Comparison of ENCODE assay signal across 30 cellular contexts in genomic region chr9:126089789-126090188, GRCh38.
"Had no signal": no experiment of that assay in that cellular context is flagged by ENCODE, and none has a peak within 500 bp of the region (broad histone marks: within the 10 kb centered on the region; RNA-seq: fewer than 3 reads in every experiment).

No MANE protein-coding gene starts in this region.

- H3K27ac ChIP-seq: ascending aorta, breast epithelium, cardiac muscle cell, epithelial cell of prostate, esophagus squamous epithelium, gastroesophageal sphincter, heart right ventricle had no signal

- H3K4me1 Mint-ChIP-seq: activated CD4-positive, alpha-beta T cell treated with anti-CD3 and anti-CD28 coated beads, Interleukin-2, amount 10 ng/mL, durations not matched to agents 24 days and 14 days; activated naive CD8-positive, alpha-beta T cell treated with anti-CD3 and anti-CD28 coated beads, Interleukin-2, amount 10 ng/mL, durations not matched to agents 7 days and 5 days had no signal

- H3K36me3 Mint-ChIP-seq: activated naive CD4-positive, alpha-beta T cell treated with anti-CD3 and anti-CD28 coated beads, Interleukin-2, amount 10 ng/mL, durations not matched to agents 7 days and 5 days; activated naive CD4-positive, alpha-beta T cell treated with anti-CD3 and anti-CD28 coated beads, Interleukin-2, amount 50 U/mL, for 72 hours; activated naive CD8-positive, alpha-beta T cell treated with anti-CD3 and anti-CD28 coated beads, Interleukin-2, amount 10 ng/mL, durations not matched to agents 7 days and 5 days; brain had no signal

- H3K27ac Mint-ChIP-seq: activated CD4-positive, alpha-beta memory T cell treated with anti-CD3 and anti-CD28 coated beads, Interleukin-2, amount 10 ng/mL, durations not matched to agents 7 days and 5 days; activated CD4-positive, alpha-beta T cell treated with anti-CD3 and anti-CD28 coated beads for 36 hours; activated CD4-positive, alpha-beta T cell treated with anti-CD3 and anti-CD28 coated beads, Interleukin-2, amount 10 ng/mL, durations not matched to agents 24 days and 14 days; activated naive CD4-positive, alpha-beta T cell treated with anti-CD3 and anti-CD28 coated beads, Interleukin-2, amount 10 ng/mL, durations not matched to agents 7 days and 5 days; activated naive CD4-positive, alpha-beta T cell treated with anti-CD3 and anti-CD28 coated beads, Interleukin-2, amount 50 U/mL, for 72 hours; activated naive CD8-positive, alpha-beta T cell treated with anti-CD3 and anti-CD28 coated beads, Interleukin-2, amount 10 ng/mL, durations not matched to agents 7 days and 5 days; activated T-cell treated with anti-CD3 and anti-CD28 coated beads, Interleukin-2, amount 50 U/mL, for 24 hours; activated T-cell treated with anti-CD3 and anti-CD28 coated beads, Interleukin-2, amount 50 U/mL, for 72 hours; effector memory CD8-positive, alpha-beta T cell had no signal

- H3K4me3 Mint-ChIP-seq: activated CD4-positive, alpha-beta memory T cell treated with anti-CD3 and anti-CD28 coated beads, Interleukin-2, amount 10 ng/mL, durations not matched to agents 7 days and 5 days; activated CD4-positive, alpha-beta T cell treated with anti-CD3 and anti-CD28 coated beads for 36 hours; activated CD4-positive, alpha-beta T cell treated with anti-CD3 and anti-CD28 coated beads, Interleukin-2, amount 10 ng/mL, durations not matched to agents 24 days and 14 days; activated naive CD4-positive, alpha-beta T cell treated with anti-CD3 and anti-CD28 coated beads, Interleukin-2, amount 10 ng/mL, durations not matched to agents 7 days and 5 days; activated naive CD8-positive, alpha-beta T cell treated with anti-CD3 and anti-CD28 coated beads, Interleukin-2, amount 10 ng/mL, durations not matched to agents 7 days and 5 days; activated T-cell treated with anti-CD3 and anti-CD28 coated beads, Interleukin-2, amount 50 U/mL, for 24 hours; activated T-cell treated with anti-CD3 and anti-CD28 coated beads, Interleukin-2, amount 50 U/mL, for 72 hours; brain; effector memory CD8-positive, alpha-beta T cell had no signal

- H3K27me3 Mint-ChIP-seq: activated CD4-positive, alpha-beta memory T cell treated with anti-CD3 and anti-CD28 coated beads, Interleukin-2, amount 10 ng/mL, durations not matched to agents 7 days and 5 days; activated CD4-positive, alpha-beta T cell treated with anti-CD3 and anti-CD28 coated beads, Interleukin-2, amount 10 ng/mL, durations not matched to agents 24 days and 14 days; activated naive CD8-positive, alpha-beta T cell treated with anti-CD3 and anti-CD28 coated beads, Interleukin-2, amount 10 ng/mL, durations not matched to agents 7 days and 5 days had no signal

- ATAC-seq: activated CD4-positive, alpha-beta T cell treated with anti-CD3 and anti-CD28 coated beads for 36 hours; activated naive CD4-positive, alpha-beta T cell treated with anti-CD3 and anti-CD28 coated beads, Interleukin-2, amount 50 U/mL, for 72 hours; activated T-cell treated with anti-CD3 and anti-CD28 coated beads, Interleukin-2, amount 50 U/mL, for 72 hours; effector memory CD8-positive, alpha-beta T cell; gastroesophageal sphincter; heart right ventricle had no signal

- DNase-seq: activated CD4-positive, alpha-beta memory T cell treated with anti-CD3 and anti-CD28 coated beads, Interleukin-2, amount 10 ng/mL, durations not matched to agents 7 days and 5 days; activated CD4-positive, alpha-beta T cell treated with anti-CD3 and anti-CD28 coated beads for 36 hours; activated CD4-positive, alpha-beta T cell treated with anti-CD3 and anti-CD28 coated beads, Interleukin-2, amount 10 ng/mL, durations not matched to agents 24 days and 14 days; activated CD4-positive, CD25-positive, alpha-beta regulatory T cell; activated CD4-positive, CD25-positive, alpha-beta regulatory T cell treated with anti-CD3 and anti-CD28 coated beads, Interleukin-2, amount 50 U/mL, for 72 hours; activated CD8-positive, alpha-beta memory T cell treated with anti-CD3 and anti-CD28 coated beads, Interleukin-2, amount 50 U/mL, for 48 hours; activated gamma-delta T cell; activated naive CD4-positive, alpha-beta T cell; activated naive CD4-positive, alpha-beta T cell treated with anti-CD3 and anti-CD28 coated beads, Interleukin-2, amount 10 ng/mL, durations not matched to agents 7 days and 5 days; activated naive CD8-positive, alpha-beta T cell treated with anti-CD3 and anti-CD28 coated beads, Interleukin-2, amount 10 ng/mL, durations not matched to agents 7 days and 5 days; activated T-cell treated with anti-CD3 and anti-CD28 coated beads for 4 hours; activated T-cell treated with anti-CD3 and anti-CD28 coated beads, Interleukin-2, amount 50 U/mL, for 24 hours; activated T-cell treated with anti-CD3 and anti-CD28 coated beads, Interleukin-2, amount 50 U/mL, for 72 hours; central memory CD4-positive, alpha-beta T cell; cerebellar nuclear complex; cortex of kidney; dermis blood vessel endothelial cell; effector CD4-positive, alpha-beta T cell; effector memory CD8-positive, alpha-beta T cell; esophagus squamous epithelium; foreskin melanocyte; heart right ventricle; T-helper 2 cell had no signal

- H3K36me3 ChIP-seq: ascending aorta, breast epithelium, cardiac muscle cell, esophagus squamous epithelium, gastroesophageal sphincter, heart right ventricle had no signal

- H3K4me1 ChIP-seq: ascending aorta, breast epithelium, gastroesophageal sphincter, heart right ventricle had no signal

- H3K27me3 ChIP-seq: ascending aorta had no signal

- H3K9me3 ChIP-seq: ascending aorta, breast epithelium, esophagus squamous epithelium, gastroesophageal sphincter, heart right ventricle had no signal

- H3K4me3 ChIP-seq: ascending aorta, breast epithelium, cardiac muscle cell, esophagus squamous epithelium, gastroesophageal sphincter, heart right ventricle had no signal

- H3K9me3 Mint-ChIP-seq: activated CD4-positive, alpha-beta memory T cell treated with anti-CD3 and anti-CD28 coated beads, Interleukin-2, amount 10 ng/mL, durations not matched to agents 7 days and 5 days; activated CD4-positive, alpha-beta T cell treated with anti-CD3 and anti-CD28 coated beads, Interleukin-2, amount 10 ng/mL, durations not matched to agents 24 days and 14 days; activated naive CD4-positive, alpha-beta T cell treated with anti-CD3 and anti-CD28 coated beads, Interleukin-2, amount 10 ng/mL, durations not matched to agents 7 days and 5 days; activated naive CD4-positive, alpha-beta T cell treated with anti-CD3 and anti-CD28 coated beads, Interleukin-2, amount 50 U/mL, for 72 hours; activated naive CD8-positive, alpha-beta T cell treated with anti-CD3 and anti-CD28 coated beads, Interleukin-2, amount 10 ng/mL, durations not matched to agents 7 days and 5 days; activated T-cell treated with anti-CD3 and anti-CD28 coated beads, Interleukin-2, amount 50 U/mL, for 24 hours; activated T-cell treated with anti-CD3 and anti-CD28 coated beads, Interleukin-2, amount 50 U/mL, for 72 hours; brain; effector memory CD8-positive, alpha-beta T cell had no signal
